13 cellular contexts compared by ENCODE assay signal in genomic region chr17:4771519-4772234, GRCh38. TPM values are rescaled to one million over a fixed set of nuclear protein-coding genes. Genes with fewer than 3 reads are reported as not detected.
DNase-seq lines count a peak whose midpoint lies in the region; ATAC-seq, FAIRE-seq and TF ChIP-seq lines count a peak whose summit lies in the region.
"Had no signal": no experiment of that assay in that cellular context is flagged by ENCODE, and none has a peak within 500 bp of the region (broad histone marks: within the 10 kb centered on the region; RNA-seq: fewer than 3 reads in every experiment).

TSS of gene TM4SF5 (plus strand) at chr17:4771886. CDS start at chr17:4771923, 37 bp downstream.

- intact Hi-C loops in CD4-positive, alpha-beta T cell (cut with DNase I, micrococcal nuclease), result no loop called here
- intact Hi-C loops in kidney (cut with DNase I), result no loop called here
- intact Hi-C loops in A673 (cut with micrococcal nuclease; ENCODE audit: unreplicated experiment), result no loop called here

- ATAC-seq in CD4-positive, alpha-beta T cell (ENCODE audit: poor library complexity), result peak; percentile 46
- peak; percentile 25; the same call in 1 of the 3 replicates for ATAC-seq in RWPE2 (ENCODE audit: low read depth)

- BruUV-seq in A673 (replicated peaks; lab: Mats Ljungman, UMichigan), result no TSS peak

- peaks cover 16% of the 10 kb centered on the region for H3K27me3 Mint-ChIP-seq in CD4-positive, alpha-beta T cell

- no peak for FAIRE-seq in kidney (lab: Jason Lieb, UNC)

- no peaks in the 10 kb centered on the region for H3K27me3 ChIP-seq in CD4-positive, alpha-beta T cell (ENCODE audit: control insufficient read depth, insufficient read depth, low read length)
- H3K27me3 ChIP-seq in RWPE2 (ENCODE audit: insufficient read depth, poor library complexity, severe bottlenecking) (no peaks in the 10 kb centered on the region), A673 (replicated peaks; ENCODE audit: insufficient read depth, low read depth, low read length, poor library complexity) (no peaks in the 10 kb centered on the region)
- H3K27me3 ChIP-seq: neural progenitor cell had no signal

- H3K4me3 ChIP-seq in HEK293 (ENCODE audit: low read depth, low read length) (no peak within 1 kb of the TSS), RWPE2 (ENCODE audit: severe bottlenecking) (no peak within 1 kb of the TSS), kidney (ENCODE audit: low read length in 2 of 2) (peak within 1 kb of the TSS in 1 of 2 donors; percentile 36), A673 (ENCODE audit: low read depth, low read length, poor library complexity, severe bottlenecking) (no peak within 1 kb of the TSS)
- H3K4me3 ChIP-seq: neural progenitor cell had no signal

- H3K4me1 Mint-ChIP-seq in CD4-positive, alpha-beta T cell (ENCODE audit: low read depth), result peaks cover 7% of the 10 kb centered on the region
- H3K4me1 Mint-ChIP-seq: neural progenitor cell had no signal

- no peak within 1 kb of the TSS for H3K27ac ChIP-seq in CD4-positive, alpha-beta T cell (ENCODE audit: low read depth, low read length)
- H3K27ac ChIP-seq in HEK293 (ENCODE audit: extremely low read depth, low read depth, low read length), result no peak within 1 kb of the TSS
- H3K27ac ChIP-seq in RWPE2 (ENCODE audit: poor library complexity, severe bottlenecking), result no peak within 1 kb of the TSS
- no peak within 1 kb of the TSS for H3K27ac ChIP-seq in kidney (ENCODE audit: low read depth in 2 of 2, low read length in 2 of 2)
- H3K27ac ChIP-seq in A673 (ENCODE audit: low read depth, low read length, poor library complexity, severe bottlenecking), result no peak within 1 kb of the TSS
- H3K27ac ChIP-seq: neural progenitor cell had no signal

- H3K36me3 Mint-ChIP-seq in CD4-positive, alpha-beta T cell (ENCODE audit: low read depth), result no peaks in the 10 kb centered on the region
- H3K36me3 Mint-ChIP-seq: neural progenitor cell had no signal

- H3K9me3 Mint-ChIP-seq in CD4-positive, alpha-beta T cell, result no peaks in the 10 kb centered on the region
- H3K9me3 Mint-ChIP-seq: activated T-cell treated with anti-CD3 and anti-CD28 coated beads, Interleukin-2, amount 50 U/mL, for 72 hours; central memory CD8-positive, alpha-beta T cell; neural progenitor cell had no signal

- CTCF ChIA-PET in CD4-positive, alpha-beta T cell (lab: Charles Lee), result interaction anchor here (1.3 kb wide), 1 partner anchor 18 kb away, joined by 5 read pairs; no protein-coding TSS in a partner anchor
- CTCF ChIA-PET in HEK293 (lab: Yijun Ruan, JAX) (interaction anchor here (0.7 to 2.0 kb wide), 3 partner anchors 11 to 20 kb away, joined by 3 to 9 read pairs (median 4); no protein-coding TSS in a partner anchor), A673 (lab: Charles Lee) (no interaction called here)

- no peaks in the 10 kb centered on the region for H3K4me1 ChIP-seq in HEK293 (ENCODE audit: control insufficient read depth, insufficient read depth, low read length)
- no peaks in the 10 kb centered on the region for H3K4me1 ChIP-seq in RWPE2 (ENCODE audit: insufficient read depth, poor library complexity, severe bottlenecking)
- no peaks in the 10 kb centered on the region for H3K4me1 ChIP-seq in kidney (ENCODE audit: control insufficient read depth in 1 of 2, insufficient read depth in 1 of 2, low read depth in 1 of 2, low read length in 2 of 2)
- H3K4me1 ChIP-seq in A673 (ENCODE audit: insufficient read depth, low read length, poor library complexity, severe bottlenecking), result no peaks in the 10 kb centered on the region
- H3K4me1 ChIP-seq: neural progenitor cell had no signal

- no peak for DNase-seq in CD4-positive, alpha-beta T cell
- DNase-seq in RWPE2 (ENCODE audit: low spot score) (no peak), kidney (peak; percentile 49), GF-D8 (lab: John Stamatoyannopoulos, UW) (no peak), A673 (ENCODE audit: low spot score) (no peak), occipital lobe (lab: John Stamatoyannopoulos, UW) (no peak)
- DNase-seq in effector CD8-positive, alpha-beta T cell (lab: John Stamatoyannopoulos, UW), result no peak
- DNase-seq: activated T-cell treated with anti-CD3 and anti-CD28 coated beads, Interleukin-2, amount 50 U/mL, for 72 hours; T-helper 9 cell had no signal

- H3K36me3 ChIP-seq in HEK293 (ENCODE audit: control insufficient read depth in 2 of 2, insufficient read depth in 1 of 2, low read length in 2 of 2), result no peaks in the 10 kb centered on the region
- no peaks in the 10 kb centered on the region for H3K36me3 ChIP-seq in RWPE2 (ENCODE audit: low read depth)
- H3K36me3 ChIP-seq in kidney (ENCODE audit: control insufficient read depth in 1 of 2, insufficient read depth in 2 of 2, low read length in 2 of 2), result no peaks in the 10 kb centered on the region
- H3K36me3 ChIP-seq in A673 (ENCODE audit: insufficient read depth, low read length, poor library complexity, severe bottlenecking), result no peaks in the 10 kb centered on the region
- H3K36me3 ChIP-seq: neural progenitor cell had no signal

- TF ChIP-seq CTCF in CD4-positive, alpha-beta T cell (IDR thresholded peaks at IDR 0.05), result no peak
- TF ChIP-seq CTCF in HEK293 (tag by site-specific recombination; IDR thresholded peaks at IDR 0.05), result no peak
- no peak for TF ChIP-seq CTCF in RWPE2 (IDR thresholded peaks at IDR 0.05; ENCODE audit: poor library complexity, severe bottlenecking)
- TF ChIP-seq CTCF in kidney (IDR thresholded peaks at IDR 0.05; ENCODE audit: borderline replicate concordance, extremely low read depth, insufficient read depth), result no peak
- TF ChIP-seq CTCF in A673 (conservative IDR thresholded peaks at IDR 0.05; ENCODE audit: low read depth, low read length), result no peak

- H3K9me3 ChIP-seq in CD4-positive, alpha-beta T cell (ENCODE audit: control insufficient read depth, low read length), result no peaks in the 10 kb centered on the region
- no peaks in the 10 kb centered on the region for H3K9me3 ChIP-seq in HEK293 (ENCODE audit: control insufficient read depth, insufficient read depth, low read depth, low read length)
- H3K9me3 ChIP-seq in RWPE2 (ENCODE audit: severe bottlenecking), result no peaks in the 10 kb centered on the region
- H3K9me3 ChIP-seq in kidney (ENCODE audit: control insufficient read depth in 1 of 2, low read length in 2 of 2), result no peaks in the 10 kb centered on the region
- no peaks in the 10 kb centered on the region for H3K9me3 ChIP-seq in A673 (ENCODE audit: low read depth, low read length, poor library complexity, severe bottlenecking)

- POLR2A ChIA-PET in CD4-positive, alpha-beta T cell (lab: Charles Lee), result interaction anchor here (2.1 kb wide), 1 partner anchor 19 kb away, joined by 8 read pairs; no protein-coding TSS in a partner anchor
- POLR2A ChIA-PET in HEK293 (lab: Yijun Ruan, JAX), result no interaction called here
- POLR2A ChIA-PET in A673 (lab: Charles Lee; ENCODE audit: low non-redundant PET), result no interaction called here

- H3K4me3 Mint-ChIP-seq in CD4-positive, alpha-beta T cell, result no peak within 1 kb of the TSS
- H3K4me3 Mint-ChIP-seq: activated T-cell treated with anti-CD3 and anti-CD28 coated beads, Interleukin-2, amount 50 U/mL, for 72 hours; central memory CD8-positive, alpha-beta T cell; neural progenitor cell had no signal

- no peak within 1 kb of the TSS for H3K9ac ChIP-seq in kidney (ENCODE audit: low read length in 2 of 2)
- H3K9ac ChIP-seq: neural progenitor cell had no signal

- H3K27ac Mint-ChIP-seq in CD4-positive, alpha-beta T cell, result no peak within 1 kb of the TSS
- H3K27ac Mint-ChIP-seq: activated T-cell treated with anti-CD3 and anti-CD28 coated beads, Interleukin-2, amount 50 U/mL, for 72 hours; neural progenitor cell had no signal

TF ChIP-seq in HEK293, 187 proteins besides CTCF, POLR2A, EP300 and RAD21:
- TF ChIP-seq ZNF449 (tag by site-specific recombination; IDR thresholded peaks at IDR 0.05) (0 out of 2 replicates have a peak, but pooled peaks have one; percentile 20), ZIC2 (tag by site-specific recombination; IDR thresholded peaks at IDR 0.05) (peak; percentile 86), ZBTB6 (tag by site-specific recombination; IDR thresholded peaks at IDR 0.05) (no peak), ZFP69B (tag by site-specific recombination; IDR thresholded peaks at IDR 0.05) (no peak)

RNA-seq across cellular contexts. Expression of gene TM4SF5, which starts in this region (rescaled TPM):
- total RNA-seq in CD4-positive, alpha-beta T cell, result not detected
- 0.88 TPM for total RNA-seq in kidney
- 31.3 TPM for polyA plus RNA-seq in kidney (ENCODE audit: insufficient read depth, low read depth, low replicate concordance)
- not detected in 2 replicates for total RNA-seq in A673 (2021)
- not detected for total RNA-seq in occipital lobe
- total RNA-seq: activated T-cell treated with anti-CD3 and anti-CD28 coated beads, Interleukin-2, amount 50 U/mL, for 72 hours; subcutaneous adipose tissue had no signal

Comparison
In these comparisons a context has a peak if more than half of its experiments do, and no peak if none do; other contexts are left out.
1. Peak in ATAC-seq in CD4-positive, alpha-beta T cell; RNA of the gene not detected or under 1 TPM.